Comparison of ENCODE assay signal across 1 cellular context in the genomic region with DNA sequence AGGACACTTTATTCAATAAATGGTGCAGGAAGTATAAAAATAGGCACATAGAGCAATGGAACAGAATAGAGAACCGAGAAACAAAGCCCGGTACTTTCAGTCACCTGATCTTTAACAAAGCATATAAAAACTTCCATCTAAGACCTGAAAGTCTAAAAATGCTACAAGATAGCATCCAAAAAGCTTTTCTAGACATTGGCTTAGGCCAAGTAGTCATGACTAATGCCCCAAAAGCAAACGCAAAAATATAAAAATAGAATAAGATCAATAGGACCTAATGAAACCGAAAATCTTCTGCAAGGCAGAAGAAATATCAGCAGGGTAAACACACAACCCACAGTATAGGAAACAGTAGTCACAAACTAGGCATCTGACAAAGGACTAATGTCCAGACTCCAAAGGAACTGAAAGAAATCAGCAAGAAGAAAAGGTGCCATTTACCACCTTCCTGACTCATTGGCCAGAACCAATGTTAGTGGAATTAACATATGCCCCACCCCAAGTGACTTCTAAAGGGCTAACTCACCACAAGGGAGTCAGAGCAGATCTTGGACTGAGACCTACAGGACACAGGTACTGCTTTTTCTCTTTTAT.
TF ChIP-seq lines count a peak whose summit lies in the region.

No MANE protein-coding gene starts in this region.

TF ChIP-seq in GM12878, 131 proteins besides CTCF, POLR2A, EP300 and RAD21 (continued from another document and continues in another):
- TF ChIP-seq ZNF24 (IDR thresholded peaks at IDR 0.05) (no peak), RAD51 (IDR thresholded peaks at IDR 0.05) (peak; percentile 88), CREB1 (IDR thresholded peaks at IDR 0.05; ENCODE audit: low read depth) (0 out of 2 replicates have a peak, but pooled peaks have one; percentile 55), FOXM1 (IDR thresholded peaks at IDR 0.05; ENCODE audit: low read depth, low read length) (peak; percentile 91), ZNF217 (IDR thresholded peaks at IDR 0.05) (peak; percentile 97), MYC (IDR thresholded peaks at IDR 0.05; ENCODE audit: insufficient read depth, insufficient read length, insufficient replicate concordance, low read length, severe bottlenecking) (no peak), GABPA (IDR thresholded peaks at IDR 0.05; ENCODE audit: low read depth) (peak; percentile 17; the same call in 1 of the 2 replicates), SPI1 (IDR thresholded peaks at IDR 0.05; ENCODE audit: borderline replicate concordance, insufficient read depth, low read depth, low read length) (peak; percentile 48; the same call in 1 of the 2 replicates), SRF (IDR thresholded peaks at IDR 0.05; ENCODE audit: low read depth in 2 of 2, low read length in 2 of 2) (0 out of 4 replicates have a peak, but pooled peaks of 1 of the 2 experiments have one; percentile 49), SIX5 (IDR thresholded peaks at IDR 0.05; ENCODE audit: low read depth, low read length, severe bottlenecking) (no peak), POU2F2 (IDR thresholded peaks at IDR 0.05; ENCODE audit: borderline replicate concordance, low read depth, low read length) (peak; percentile 54; the same call in 1 of the 3 replicates), YBX1 (IDR thresholded peaks at IDR 0.05) (no peak), PML (IDR thresholded peaks at IDR 0.05; ENCODE audit: low read length) (peak; percentile 82)
- TF ChIP-seq, protein P1, sequence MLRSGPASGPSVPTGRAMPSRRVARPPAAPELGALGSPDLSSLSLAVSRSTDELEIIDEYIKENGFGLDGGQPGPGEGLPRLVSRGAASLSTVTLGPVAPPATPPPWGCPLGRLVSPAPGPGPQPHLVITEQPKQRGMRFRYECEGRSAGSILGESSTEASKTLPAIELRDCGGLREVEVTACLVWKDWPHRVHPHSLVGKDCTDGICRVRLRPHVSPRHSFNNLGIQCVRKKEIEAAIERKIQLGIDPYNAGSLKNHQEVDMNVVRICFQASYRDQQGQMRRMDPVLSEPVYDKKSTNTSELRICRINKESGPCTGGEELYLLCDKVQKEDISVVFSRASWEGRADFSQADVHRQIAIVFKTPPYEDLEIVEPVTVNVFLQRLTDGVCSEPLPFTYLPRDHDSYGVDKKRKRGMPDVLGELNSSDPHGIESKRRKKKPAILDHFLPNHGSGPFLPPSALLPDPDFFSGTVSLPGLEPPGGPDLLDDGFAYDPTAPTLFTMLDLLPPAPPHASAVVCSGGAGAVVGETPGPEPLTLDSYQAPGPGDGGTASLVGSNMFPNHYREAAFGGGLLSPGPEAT (IDR thresholded peaks at IDR 0.05; ENCODE audit: low read depth), result peak; percentile 87
- TF ChIP-seq, protein P2, sequence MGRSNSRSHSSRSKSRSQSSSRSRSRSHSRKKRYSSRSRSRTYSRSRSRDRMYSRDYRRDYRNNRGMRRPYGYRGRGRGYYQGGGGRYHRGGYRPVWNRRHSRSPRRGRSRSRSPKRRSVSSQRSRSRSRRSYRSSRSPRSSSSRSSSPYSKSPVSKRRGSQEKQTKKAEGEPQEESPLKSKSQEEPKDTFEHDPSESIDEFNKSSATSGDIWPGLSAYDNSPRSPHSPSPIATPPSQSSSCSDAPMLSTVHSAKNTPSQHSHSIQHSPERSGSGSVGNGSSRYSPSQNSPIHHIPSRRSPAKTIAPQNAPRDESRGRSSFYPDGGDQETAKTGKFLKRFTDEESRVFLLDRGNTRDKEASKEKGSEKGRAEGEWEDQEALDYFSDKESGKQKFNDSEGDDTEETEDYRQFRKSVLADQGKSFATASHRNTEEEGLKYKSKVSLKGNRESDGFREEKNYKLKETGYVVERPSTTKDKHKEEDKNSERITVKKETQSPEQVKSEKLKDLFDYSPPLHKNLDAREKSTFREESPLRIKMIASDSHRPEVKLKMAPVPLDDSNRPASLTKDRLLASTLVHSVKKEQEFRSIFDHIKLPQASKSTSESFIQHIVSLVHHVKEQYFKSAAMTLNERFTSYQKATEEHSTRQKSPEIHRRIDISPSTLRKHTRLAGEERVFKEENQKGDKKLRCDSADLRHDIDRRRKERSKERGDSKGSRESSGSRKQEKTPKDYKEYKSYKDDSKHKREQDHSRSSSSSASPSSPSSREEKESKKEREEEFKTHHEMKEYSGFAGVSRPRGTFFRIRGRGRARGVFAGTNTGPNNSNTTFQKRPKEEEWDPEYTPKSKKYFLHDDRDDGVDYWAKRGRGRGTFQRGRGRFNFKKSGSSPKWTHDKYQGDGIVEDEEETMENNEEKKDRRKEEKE (IDR thresholded peaks at IDR 0.05), result no peak
- TF ChIP-seq, protein P3, sequence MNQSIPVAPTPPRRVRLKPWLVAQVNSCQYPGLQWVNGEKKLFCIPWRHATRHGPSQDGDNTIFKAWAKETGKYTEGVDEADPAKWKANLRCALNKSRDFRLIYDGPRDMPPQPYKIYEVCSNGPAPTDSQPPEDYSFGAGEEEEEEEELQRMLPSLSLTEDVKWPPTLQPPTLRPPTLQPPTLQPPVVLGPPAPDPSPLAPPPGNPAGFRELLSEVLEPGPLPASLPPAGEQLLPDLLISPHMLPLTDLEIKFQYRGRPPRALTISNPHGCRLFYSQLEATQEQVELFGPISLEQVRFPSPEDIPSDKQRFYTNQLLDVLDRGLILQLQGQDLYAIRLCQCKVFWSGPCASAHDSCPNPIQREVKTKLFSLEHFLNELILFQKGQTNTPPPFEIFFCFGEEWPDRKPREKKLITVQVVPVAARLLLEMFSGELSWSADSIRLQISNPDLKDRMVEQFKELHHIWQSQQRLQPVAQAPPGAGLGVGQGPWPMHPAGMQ (IDR thresholded peaks at IDR 0.05; ENCODE audit: borderline replicate concordance), result no peak
- TF ChIP-seq, protein P4, sequence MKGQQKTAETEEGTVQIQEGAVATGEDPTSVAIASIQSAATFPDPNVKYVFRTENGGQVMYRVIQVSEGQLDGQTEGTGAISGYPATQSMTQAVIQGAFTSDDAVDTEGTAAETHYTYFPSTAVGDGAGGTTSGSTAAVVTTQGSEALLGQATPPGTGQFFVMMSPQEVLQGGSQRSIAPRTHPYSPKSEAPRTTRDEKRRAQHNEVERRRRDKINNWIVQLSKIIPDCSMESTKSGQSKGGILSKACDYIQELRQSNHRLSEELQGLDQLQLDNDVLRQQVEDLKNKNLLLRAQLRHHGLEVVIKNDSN (IDR thresholded peaks at IDR 0.05; ENCODE audit: borderline replicate concordance, extremely low read length, insufficient read depth, low read depth, low read length), result no peak
- TF ChIP-seq, protein P5, sequence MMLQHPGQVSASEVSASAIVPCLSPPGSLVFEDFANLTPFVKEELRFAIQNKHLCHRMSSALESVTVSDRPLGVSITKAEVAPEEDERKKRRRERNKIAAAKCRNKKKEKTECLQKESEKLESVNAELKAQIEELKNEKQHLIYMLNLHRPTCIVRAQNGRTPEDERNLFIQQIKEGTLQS (IDR thresholded peaks at IDR 0.05; ENCODE audit: borderline replicate concordance, extremely low read depth, low read depth, low read length), result no peak
- TF ChIP-seq, protein P6, sequence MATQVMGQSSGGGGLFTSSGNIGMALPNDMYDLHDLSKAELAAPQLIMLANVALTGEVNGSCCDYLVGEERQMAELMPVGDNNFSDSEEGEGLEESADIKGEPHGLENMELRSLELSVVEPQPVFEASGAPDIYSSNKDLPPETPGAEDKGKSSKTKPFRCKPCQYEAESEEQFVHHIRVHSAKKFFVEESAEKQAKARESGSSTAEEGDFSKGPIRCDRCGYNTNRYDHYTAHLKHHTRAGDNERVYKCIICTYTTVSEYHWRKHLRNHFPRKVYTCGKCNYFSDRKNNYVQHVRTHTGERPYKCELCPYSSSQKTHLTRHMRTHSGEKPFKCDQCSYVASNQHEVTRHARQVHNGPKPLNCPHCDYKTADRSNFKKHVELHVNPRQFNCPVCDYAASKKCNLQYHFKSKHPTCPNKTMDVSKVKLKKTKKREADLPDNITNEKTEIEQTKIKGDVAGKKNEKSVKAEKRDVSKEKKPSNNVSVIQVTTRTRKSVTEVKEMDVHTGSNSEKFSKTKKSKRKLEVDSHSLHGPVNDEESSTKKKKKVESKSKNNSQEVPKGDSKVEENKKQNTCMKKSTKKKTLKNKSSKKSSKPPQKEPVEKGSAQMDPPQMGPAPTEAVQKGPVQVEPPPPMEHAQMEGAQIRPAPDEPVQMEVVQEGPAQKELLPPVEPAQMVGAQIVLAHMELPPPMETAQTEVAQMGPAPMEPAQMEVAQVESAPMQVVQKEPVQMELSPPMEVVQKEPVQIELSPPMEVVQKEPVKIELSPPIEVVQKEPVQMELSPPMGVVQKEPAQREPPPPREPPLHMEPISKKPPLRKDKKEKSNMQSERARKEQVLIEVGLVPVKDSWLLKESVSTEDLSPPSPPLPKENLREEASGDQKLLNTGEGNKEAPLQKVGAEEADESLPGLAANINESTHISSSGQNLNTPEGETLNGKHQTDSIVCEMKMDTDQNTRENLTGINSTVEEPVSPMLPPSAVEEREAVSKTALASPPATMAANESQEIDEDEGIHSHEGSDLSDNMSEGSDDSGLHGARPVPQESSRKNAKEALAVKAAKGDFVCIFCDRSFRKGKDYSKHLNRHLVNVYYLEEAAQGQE (IDR thresholded peaks at IDR 0.05; ENCODE audit: low read depth, low read length), result no peak
- TF ChIP-seq, protein P7, sequence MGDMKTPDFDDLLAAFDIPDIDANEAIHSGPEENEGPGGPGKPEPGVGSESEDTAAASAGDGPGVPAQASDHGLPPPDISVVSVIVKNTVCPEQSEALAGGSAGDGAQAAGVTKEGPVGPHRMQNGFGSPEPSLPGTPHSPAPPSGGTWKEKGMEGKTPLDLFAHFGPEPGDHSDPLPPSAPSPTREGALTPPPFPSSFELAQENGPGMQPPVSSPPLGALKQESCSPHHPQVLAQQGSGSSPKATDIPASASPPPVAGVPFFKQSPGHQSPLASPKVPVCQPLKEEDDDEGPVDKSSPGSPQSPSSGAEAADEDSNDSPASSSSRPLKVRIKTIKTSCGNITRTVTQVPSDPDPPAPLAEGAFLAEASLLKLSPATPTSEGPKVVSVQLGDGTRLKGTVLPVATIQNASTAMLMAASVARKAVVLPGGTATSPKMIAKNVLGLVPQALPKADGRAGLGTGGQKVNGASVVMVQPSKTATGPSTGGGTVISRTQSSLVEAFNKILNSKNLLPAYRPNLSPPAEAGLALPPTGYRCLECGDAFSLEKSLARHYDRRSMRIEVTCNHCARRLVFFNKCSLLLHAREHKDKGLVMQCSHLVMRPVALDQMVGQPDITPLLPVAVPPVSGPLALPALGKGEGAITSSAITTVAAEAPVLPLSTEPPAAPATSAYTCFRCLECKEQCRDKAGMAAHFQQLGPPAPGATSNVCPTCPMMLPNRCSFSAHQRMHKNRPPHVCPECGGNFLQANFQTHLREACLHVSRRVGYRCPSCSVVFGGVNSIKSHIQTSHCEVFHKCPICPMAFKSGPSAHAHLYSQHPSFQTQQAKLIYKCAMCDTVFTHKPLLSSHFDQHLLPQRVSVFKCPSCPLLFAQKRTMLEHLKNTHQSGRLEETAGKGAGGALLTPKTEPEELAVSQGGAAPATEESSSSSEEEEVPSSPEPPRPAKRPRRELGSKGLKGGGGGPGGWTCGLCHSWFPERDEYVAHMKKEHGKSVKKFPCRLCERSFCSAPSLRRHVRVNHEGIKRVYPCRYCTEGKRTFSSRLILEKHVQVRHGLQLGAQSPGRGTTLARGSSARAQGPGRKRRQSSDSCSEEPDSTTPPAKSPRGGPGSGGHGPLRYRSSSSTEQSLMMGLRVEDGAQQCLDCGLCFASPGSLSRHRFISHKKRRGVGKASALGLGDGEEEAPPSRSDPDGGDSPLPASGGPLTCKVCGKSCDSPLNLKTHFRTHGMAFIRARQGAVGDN (IDR thresholded peaks at IDR 0.05), result no peak
- TF ChIP-seq, protein P8, sequence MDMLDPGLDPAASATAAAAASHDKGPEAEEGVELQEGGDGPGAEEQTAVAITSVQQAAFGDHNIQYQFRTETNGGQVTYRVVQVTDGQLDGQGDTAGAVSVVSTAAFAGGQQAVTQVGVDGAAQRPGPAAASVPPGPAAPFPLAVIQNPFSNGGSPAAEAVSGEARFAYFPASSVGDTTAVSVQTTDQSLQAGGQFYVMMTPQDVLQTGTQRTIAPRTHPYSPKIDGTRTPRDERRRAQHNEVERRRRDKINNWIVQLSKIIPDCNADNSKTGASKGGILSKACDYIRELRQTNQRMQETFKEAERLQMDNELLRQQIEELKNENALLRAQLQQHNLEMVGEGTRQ (IDR thresholded peaks at IDR 0.05; ENCODE audit: borderline replicate concordance, low read depth, low read length), result no peak
- TF ChIP-seq, protein P9, sequence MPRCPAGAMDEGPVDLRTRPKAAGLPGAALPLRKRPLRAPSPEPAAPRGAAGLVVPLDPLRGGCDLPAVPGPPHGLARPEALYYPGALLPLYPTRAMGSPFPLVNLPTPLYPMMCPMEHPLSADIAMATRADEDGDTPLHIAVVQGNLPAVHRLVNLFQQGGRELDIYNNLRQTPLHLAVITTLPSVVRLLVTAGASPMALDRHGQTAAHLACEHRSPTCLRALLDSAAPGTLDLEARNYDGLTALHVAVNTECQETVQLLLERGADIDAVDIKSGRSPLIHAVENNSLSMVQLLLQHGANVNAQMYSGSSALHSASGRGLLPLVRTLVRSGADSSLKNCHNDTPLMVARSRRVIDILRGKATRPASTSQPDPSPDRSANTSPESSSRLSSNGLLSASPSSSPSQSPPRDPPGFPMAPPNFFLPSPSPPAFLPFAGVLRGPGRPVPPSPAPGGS (IDR thresholded peaks at IDR 0.05; ENCODE audit: borderline replicate concordance, insufficient read depth, low read depth, low read length, poor library complexity, severe bottlenecking), result no peak
- TF ChIP-seq, protein P10, sequence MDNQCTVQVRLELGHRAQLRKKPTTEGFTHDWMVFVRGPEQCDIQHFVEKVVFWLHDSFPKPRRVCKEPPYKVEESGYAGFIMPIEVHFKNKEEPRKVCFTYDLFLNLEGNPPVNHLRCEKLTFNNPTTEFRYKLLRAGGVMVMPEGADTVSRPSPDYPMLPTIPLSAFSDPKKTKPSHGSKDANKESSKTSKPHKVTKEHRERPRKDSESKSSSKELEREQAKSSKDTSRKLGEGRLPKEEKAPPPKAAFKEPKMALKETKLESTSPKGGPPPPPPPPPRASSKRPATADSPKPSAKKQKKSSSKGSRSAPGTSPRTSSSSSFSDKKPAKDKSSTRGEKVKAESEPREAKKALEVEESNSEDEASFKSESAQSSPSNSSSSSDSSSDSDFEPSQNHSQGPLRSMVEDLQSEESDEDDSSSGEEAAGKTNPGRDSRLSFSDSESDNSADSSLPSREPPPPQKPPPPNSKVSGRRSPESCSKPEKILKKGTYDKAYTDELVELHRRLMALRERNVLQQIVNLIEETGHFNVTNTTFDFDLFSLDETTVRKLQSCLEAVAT (IDR thresholded peaks at IDR 0.05), result no peak
- TF ChIP-seq, protein P11, sequence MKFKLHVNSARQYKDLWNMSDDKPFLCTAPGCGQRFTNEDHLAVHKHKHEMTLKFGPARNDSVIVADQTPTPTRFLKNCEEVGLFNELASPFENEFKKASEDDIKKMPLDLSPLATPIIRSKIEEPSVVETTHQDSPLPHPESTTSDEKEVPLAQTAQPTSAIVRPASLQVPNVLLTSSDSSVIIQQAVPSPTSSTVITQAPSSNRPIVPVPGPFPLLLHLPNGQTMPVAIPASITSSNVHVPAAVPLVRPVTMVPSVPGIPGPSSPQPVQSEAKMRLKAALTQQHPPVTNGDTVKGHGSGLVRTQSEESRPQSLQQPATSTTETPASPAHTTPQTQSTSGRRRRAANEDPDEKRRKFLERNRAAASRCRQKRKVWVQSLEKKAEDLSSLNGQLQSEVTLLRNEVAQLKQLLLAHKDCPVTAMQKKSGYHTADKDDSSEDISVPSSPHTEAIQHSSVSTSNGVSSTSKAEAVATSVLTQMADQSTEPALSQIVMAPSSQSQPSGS (IDR thresholded peaks at IDR 0.05; ENCODE audit: low read length), result peak; percentile 90
